In the genomic region with DNA sequence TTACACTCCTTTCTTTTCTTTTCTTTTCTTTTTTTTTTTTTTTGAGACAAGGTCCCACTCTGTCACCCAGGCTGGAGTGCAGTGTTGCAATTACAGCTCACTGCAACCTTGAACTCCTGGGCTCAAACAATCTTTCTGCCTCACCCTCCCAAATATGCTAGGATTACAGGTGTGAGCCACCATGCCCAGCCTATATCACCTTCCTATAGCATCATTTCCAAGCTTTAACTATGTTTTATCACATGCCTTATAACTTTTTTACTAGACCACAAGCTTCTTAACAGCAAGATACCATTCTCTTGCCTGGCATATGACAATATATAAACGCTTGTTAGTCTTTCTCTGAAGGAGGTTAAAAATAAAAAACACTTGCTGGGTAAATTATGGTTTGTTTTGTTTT, we compare ENCODE assay signal across 16 cellular contexts.
"Had no signal": no experiment of that assay in that cellular context is flagged by ENCODE, and none has a peak within 500 bp of the region (broad histone marks: within the 10 kb centered on the region; RNA-seq: fewer than 3 reads in every experiment).

No MANE protein-coding gene starts in this region.

- H3K9me3 ChIP-seq: esophagus muscularis mucosa, left ventricle myocardium inferior, spleen, tibial nerve had no signal

- DNase-seq: activated CD4-positive, alpha-beta T cell treated with anti-CD3 and anti-CD28 coated beads, Interleukin-2, amount 50 U/mL, for 48 hours; activated CD8-positive, alpha-beta memory T cell treated with anti-CD3 and anti-CD28 coated beads, Interleukin-2, amount 50 U/mL, for 48 hours; activated naive CD4-positive, alpha-beta T cell; activated T-cell treated with anti-CD3 and anti-CD28 coated beads, Interleukin-2, amount 50 U/mL, for 4 hours; glutamatergic neuron; hippocampal formation; kidney glomerular epithelial cell; left ventricle myocardium inferior; spleen; stimulated activated CD4-positive, alpha-beta T cell treated with anti-CD3 and anti-CD28 coated beads, Interleukin-4, amount 100 ng/mL, for 24 hours; T-helper 9 cell had no signal

- H3K27me3 ChIP-seq: esophagus muscularis mucosa, spleen, tibial nerve had no signal

- ATAC-seq: activated T-cell treated with anti-CD3 and anti-CD28 coated beads, Interleukin-2, amount 50 U/mL, for 4 hours had no signal

- H3K27ac ChIP-seq: esophagus muscularis mucosa, left ventricle myocardium inferior, tibial nerve had no signal

- H3K4me3 ChIP-seq: esophagus muscularis mucosa, left ventricle myocardium inferior, spleen, tibial nerve had no signal

- FAIRE-seq: astrocyte, colon, frontal cortex had no signal

- H3K4me1 ChIP-seq: tibial nerve had no signal

- H3K36me3 ChIP-seq: esophagus muscularis mucosa, left ventricle myocardium inferior, spleen, tibial nerve had no signal
